7 cellular contexts compared by ENCODE assay signal in the genomic region with DNA sequence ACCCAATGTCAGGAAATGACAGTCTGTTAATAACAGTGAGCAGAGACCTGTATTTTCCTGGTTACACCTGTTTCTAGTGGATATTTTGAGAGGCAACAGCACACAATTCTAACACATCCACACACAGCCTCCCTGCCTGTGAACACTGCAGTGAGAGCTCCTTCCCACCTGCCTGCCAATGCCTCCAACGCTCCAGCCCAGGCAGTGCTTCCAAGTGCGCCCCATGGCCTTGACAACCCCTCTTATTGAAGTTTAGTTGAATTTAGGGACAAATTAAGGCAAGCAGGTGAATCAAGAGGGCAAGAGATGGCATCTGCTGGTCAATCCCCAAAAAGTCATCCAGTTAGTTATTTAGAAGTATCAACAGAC. TPM values are rescaled to one million over a fixed set of nuclear protein-coding genes. Genes with fewer than 3 reads are reported as not detected.
DNase-seq lines count a peak whose midpoint lies in the region; TF ChIP-seq lines count a peak whose summit lies in the region.
"Had no signal": no experiment of that assay in that cellular context is flagged by ENCODE, and none has a peak within 500 bp of the region (broad histone marks: within the 10 kb centered on the region; RNA-seq: fewer than 3 reads in every experiment).

No MANE protein-coding gene starts in this region.

- no peak for TF ChIP-seq CTCF in colonic mucosa (IDR thresholded peaks at IDR 0.05)
- TF ChIP-seq CTCF in spleen (IDR thresholded peaks at IDR 0.05 in 8 of 11, conservative IDR thresholded peaks at IDR 0.05 in 3 of 11), result no peak

- peaks cover 28% of the 10 kb centered on the region for H3K36me3 ChIP-seq in colonic mucosa
- peaks cover 0 to 80% (median 56%) of the 10 kb centered on the region in 6 donors for H3K36me3 ChIP-seq in spleen

- peak; percentile 20 for DNase-seq in DMS53 (lab: John Stamatoyannopoulos, UW)
- no peak for DNase-seq in DMS53 treated with DMSO at 0.1 percent for 48 hours (lab: John Stamatoyannopoulos, UW; ENCODE audit: unreplicated experiment)
- no peak for DNase-seq in colonic mucosa
- DNase-seq in spleen, result peak; percentile 72
- DNase-seq in activated effector memory CD4-positive, alpha-beta T cell treated with Interleukin-2 at 50 U/mL for 16 hours, result no peak
- no peak for DNase-seq in middle frontal gyrus (ENCODE audit: extremely low spot score, low spot score)

- H3K9me3 ChIP-seq in colonic mucosa (no peaks in the 10 kb centered on the region), spleen (no peaks in the 10 kb centered on the region)

- H3K27me3 ChIP-seq in colonic mucosa, result no peaks in the 10 kb centered on the region
- no peaks in the 10 kb centered on the region for H3K27me3 ChIP-seq in spleen (replicated peaks in 1 of 7)

- H3K9ac ChIP-seq in colonic mucosa (ENCODE audit: low read depth in 2 of 2, low read length in 2 of 2), result no peak overlapping the region

- no peak overlapping the region for H3K4me3 ChIP-seq in colonic mucosa
- H3K4me3 ChIP-seq in spleen, result peak overlapping the region in 1 of 8 donors; percentile 56

- no peak for TF ChIP-seq POLR2A in spleen (IDR thresholded peaks at IDR 0.05)

- intact Hi-C loops in colonic mucosa (cut with DNase I), result loop anchor here (10.0 kb wide), 1 partner anchor 161 kb away; no protein-coding TSS in a partner anchor
- intact Hi-C loops in spleen (cut with DNase I; ENCODE audit: low total_unique reads), result no loop called here

- H3K27ac ChIP-seq in colonic mucosa (peak overlapping the region; percentile 33), spleen (peak overlapping the region in 7 of 8 donors; percentile 72 to 92 (median 87))
- H3K27ac ChIP-seq: 22Rv1 had no signal

- 76 to 83% (median 79%) methylated on average over 2 of the region's 2 CpGs for WGBS in spleen, 5 donors

- H3K4me1 ChIP-seq in colonic mucosa, result peaks cover 6% of the 10 kb centered on the region
- H3K4me1 ChIP-seq in spleen, result peaks cover 17 to 81% (median 43%) of the 10 kb centered on the region in 6 donors

RNA-seq across cellular contexts. Expression of gene MXRA7, which starts 4.7 kb away (rescaled TPM):
- 10 to 100 TPM; 20.3 to 39.3 TPM for total RNA-seq in colonic mucosa
- 100 to 1,000 TPM in 6 of 7 donors, 10 to 100 TPM in 1; 89.4 to 172 (median 121) TPM for total RNA-seq in spleen
- 10 to 100 TPM; 37.8 to 66.2 (median 48.7) TPM for polyA plus RNA-seq in spleen

RNA-seq across cellular contexts. Expression of gene JMJD6, which starts 11.0 kb away (rescaled TPM):
- 10 to 100 TPM; 38.6 to 41.6 TPM for total RNA-seq in colonic mucosa
- total RNA-seq in spleen, result 10 to 100 TPM; 21.2 to 54.3 (median 38.6) TPM
- 10 to 100 TPM; 21.4 to 37.3 (median 32.7) TPM for polyA plus RNA-seq in spleen

RNA-seq across cellular contexts. Expression of gene METTL23, which starts 11.2 kb away (rescaled TPM):
- total RNA-seq in colonic mucosa (10 to 100 TPM; 21.7 to 29.7 TPM), spleen (10 to 100 TPM; 35.8 to 53.4 (median 49.1) TPM)
- polyA plus RNA-seq in spleen, result 10 to 100 TPM; 54.7 to 72.7 (median 57.0) TPM

RNA-seq across cellular contexts. Expression of gene SRSF2, which starts 21.7 kb away (rescaled TPM):
- total RNA-seq in colonic mucosa, result 100 to 1,000 TPM; 163 to 300 TPM
- 100 to 1,000 TPM; 181 to 239 (median 202) TPM for total RNA-seq in spleen
- 100 to 1,000 TPM; 159 to 189 (median 161) TPM for polyA plus RNA-seq in spleen

RNA-seq across cellular contexts. Expression of gene MFSD11, which starts 22.5 kb away (rescaled TPM):
- total RNA-seq in colonic mucosa, result 10 to 100 TPM; 24.9 to 38.9 TPM
- 10 to 100 TPM; 22.8 to 45.4 (median 35.3) TPM for total RNA-seq in spleen
- 10 to 100 TPM in 1 of 3 donors, 1 to 10 TPM in 2; 6.9 to 11.3 (median 7.8) TPM for polyA plus RNA-seq in spleen

Comparison
In these comparisons a context has a peak if more than half of its experiments do, and no peak if none do; other contexts are left out.
1. DNase-seq: peak in DMS53 (single experiment) and spleen (single experiment); none in DMS53 treated with DMSO at 0.1 percent for 48 hours (single experiment), colonic mucosa (single experiment), activated effector memory CD4-positive, alpha-beta T cell treated with Interleukin-2 at 50 U/mL for 16 hours (single experiment) and middle frontal gyrus (single experiment).